23 cellular contexts compared by ENCODE assay signal in the genomic region with DNA sequence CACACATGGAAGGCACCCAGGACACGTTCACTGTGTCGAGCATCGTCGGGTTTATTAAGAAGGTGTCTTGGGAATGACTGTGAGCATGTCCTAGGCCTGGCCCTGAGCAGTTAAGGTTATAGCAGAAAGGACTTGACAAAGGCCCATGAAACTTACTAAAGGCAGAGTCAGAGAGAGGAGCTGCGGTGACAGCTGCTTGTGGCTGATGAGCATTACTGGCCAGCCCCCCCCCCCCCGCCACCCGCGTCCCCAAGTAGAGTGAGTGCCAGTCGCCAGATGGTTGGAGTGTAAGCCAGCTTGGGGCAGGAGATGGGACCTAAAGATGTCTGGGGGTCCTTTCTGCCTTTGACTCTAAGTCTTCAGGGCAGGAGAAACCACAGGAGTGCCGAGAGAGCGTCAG.
"Had no signal": no experiment of that assay in that cellular context is flagged by ENCODE, and none has a peak within 500 bp of the region (broad histone marks: within the 10 kb centered on the region; RNA-seq: fewer than 3 reads in every experiment).

No MANE protein-coding gene starts in this region.

- H3K27ac Mint-ChIP-seq: activated CD4-positive, alpha-beta memory T cell treated with anti-CD3 and anti-CD28 coated beads, Interleukin-2, amount 10 ng/mL, durations not matched to agents 7 days and 5 days; activated CD8-positive, alpha-beta memory T cell treated with anti-CD3 and anti-CD28 coated beads, Interleukin-2, amount 10 ng/mL, durations not matched to agents 7 days and 5 days; activated naive CD8-positive, alpha-beta T cell treated with anti-CD3 and anti-CD28 coated beads for 36 hours; activated T-helper 17 cell treated with anti-CD3 and anti-CD28 coated beads, Interleukin-2, amount 50 U/mL, for 72 hours; nephron had no signal

- H3K9me3 ChIP-seq: thyroid gland had no signal

- H3K27ac ChIP-seq: cardiac muscle cell, thyroid gland had no signal

- H3K27me3 ChIP-seq: cardiac muscle cell, thyroid gland had no signal

- ATAC-seq: activated CD8-positive, alpha-beta memory T cell treated with anti-CD3 and anti-CD28 coated beads, Interleukin-2, amount 10 ng/mL, durations not matched to agents 7 days and 5 days; activated T-helper 17 cell treated with anti-CD3 and anti-CD28 coated beads, Interleukin-2, amount 50 U/mL, for 72 hours; left colon had no signal

- H3K4me3 Mint-ChIP-seq: activated CD4-positive, alpha-beta memory T cell treated with anti-CD3 and anti-CD28 coated beads, Interleukin-2, amount 10 ng/mL, durations not matched to agents 7 days and 5 days; activated CD8-positive, alpha-beta memory T cell treated with anti-CD3 and anti-CD28 coated beads, Interleukin-2, amount 10 ng/mL, durations not matched to agents 7 days and 5 days; activated naive CD8-positive, alpha-beta T cell treated with anti-CD3 and anti-CD28 coated beads for 36 hours; activated T-helper 17 cell treated with anti-CD3 and anti-CD28 coated beads, Interleukin-2, amount 50 U/mL, for 72 hours; nephron had no signal

- H3K4me3 ChIP-seq: cardiac muscle cell, lung, thyroid gland had no signal

- DNase-seq: activated CD4-positive, alpha-beta memory T cell treated with anti-CD3 and anti-CD28 coated beads, Interleukin-2, amount 10 ng/mL, durations not matched to agents 7 days and 5 days; activated CD4-positive, alpha-beta T cell treated with anti-CD3 and anti-CD28 coated beads for 48 hours; activated CD4-positive, CD25-positive, alpha-beta regulatory T cell; activated CD8-positive, alpha-beta memory T cell treated with anti-CD3 and anti-CD28 coated beads, Interleukin-2, amount 10 ng/mL, durations not matched to agents 7 days and 5 days; activated naive CD4-positive, alpha-beta T cell; activated naive CD8-positive, alpha-beta T cell treated with anti-CD3 and anti-CD28 coated beads for 36 hours; amniotic stem cell; dermis blood vessel endothelial cell; effector memory CD4-positive, alpha-beta T cell; hippocampal formation; left colon; occipital lobe; posterior cingulate gyrus; stimulated activated CD4-positive, alpha-beta T cell treated with anti-CD3 and anti-CD28 coated beads, Interleukin-12 subunit alpha, Interleukin-12 subunit beta, amount 100 ng/mL, for 4 hours; stimulated activated CD4-positive, alpha-beta T cell treated with anti-CD3 and anti-CD28 coated beads, Interleukin-1b, Interleukin-23, amount 100 ng/mL, for 48 hours; stimulated activated CD8-positive, alpha-beta memory T cell treated with anti-CD3 and anti-CD28 coated beads, Interleukin-4, amount 100 ng/mL, for 48 hours; stimulated activated naive CD4-positive, alpha-beta T cell; T-helper 9 cell; thyroid gland had no signal

- H3K36me3 ChIP-seq: cardiac muscle cell, thyroid gland had no signal

- H3K36me3 Mint-ChIP-seq: activated CD8-positive, alpha-beta memory T cell treated with anti-CD3 and anti-CD28 coated beads, Interleukin-2, amount 10 ng/mL, durations not matched to agents 7 days and 5 days; activated naive CD8-positive, alpha-beta T cell treated with anti-CD3 and anti-CD28 coated beads for 36 hours had no signal

- H3K9me3 Mint-ChIP-seq: activated CD4-positive, alpha-beta memory T cell treated with anti-CD3 and anti-CD28 coated beads, Interleukin-2, amount 10 ng/mL, durations not matched to agents 7 days and 5 days; activated naive CD8-positive, alpha-beta T cell treated with anti-CD3 and anti-CD28 coated beads for 36 hours; activated T-helper 17 cell treated with anti-CD3 and anti-CD28 coated beads, Interleukin-2, amount 50 U/mL, for 72 hours; nephron had no signal
